8 cellular contexts compared by ENCODE assay signal in genomic region chr2:176491172-176491904, GRCh38.
DNase-seq lines count a peak whose midpoint lies in the region; ATAC-seq, FAIRE-seq and TF ChIP-seq lines count a peak whose summit lies in the region.

No MANE protein-coding gene starts in this region.

- intact Hi-C loops in activated T-helper 2 cell treated with anti-CD3 and anti-CD28 coated beads, Interferon-gamma antibody, Interleukin-2, Interleukin-4, amounts not matched to agents 10 μg/mL and 5 μg/mL and 100 μg/mL, durations not matched to agents 14 hours and 24 hours and 36 hours (cut with micrococcal nuclease) = loop anchor here (1.0 kb wide), 1 partner anchor 18 kb away; no protein-coding TSS in a partner anchor
- intact Hi-C loops in kidney (cut with DNase I) = no loop called here
- intact Hi-C loops in transverse colon (cut with DNase I; ENCODE audit: low total_unique reads) = loop anchor here (5.0 kb wide), 1 partner anchor 1934 kb away; no protein-coding TSS in a partner anchor

- H3K27me3 ChIP-seq in transverse colon = no peaks in the 10 kb centered on the region

- H3K27ac ChIP-seq in kidney (ENCODE audit: low read depth in 2 of 2, low read length in 2 of 2) (peak overlapping the region in 1 of 2 donors; percentile 51), transverse colon (peak overlapping the region; percentile 66 to 71 (median 66))

- in situ Hi-C loops in transverse colon (cut with MboI; ENCODE audit: low pct_ligation_motif_present in 1 of 4, low pct_unique_long_range_greater_than_20kb in 1 of 4, low sequenced_read_pairs in 3 of 4) = no loop called here

- peak overlapping the region; percentile 18 for H3K27ac Mint-ChIP-seq in activated T-helper 2 cell treated with anti-CD3 and anti-CD28 coated beads, Interferon-gamma antibody, Interleukin-2, Interleukin-4, amounts not matched to agents 10 μg/mL and 5 μg/mL and 100 μg/mL, durations not matched to agents 14 hours and 24 hours and 36 hours

- peaks cover 0 to 7% of the 10 kb centered on the region in 2 donors for H3K4me1 ChIP-seq in kidney (ENCODE audit: control insufficient read depth in 1 of 2, insufficient read depth in 1 of 2, low read depth in 1 of 2, low read length in 2 of 2)
- peaks cover 0 to 1% (median 0%) of the 10 kb centered on the region in 4 donors for H3K4me1 ChIP-seq in transverse colon

- DNase-seq in EH (ENCODE audit: low read depth) (peak; percentile 98), kidney (peak; percentile 81), transverse colon (no peak), HT-29 (ENCODE audit: low spot score) (no peak), NCI-H187 (lab: John Stamatoyannopoulos, UW) (no peak)
- peak; percentile 13 for DNase-seq in activated T-helper 2 cell treated with anti-CD3 and anti-CD28 coated beads, Interferon-gamma antibody, Interleukin-2, Interleukin-4, amounts not matched to agents 10 μg/mL and 5 μg/mL and 100 μg/mL, durations not matched to agents 14 hours and 24 hours and 36 hours (ENCODE audit: low spot score)

- FAIRE-seq in kidney (lab: Jason Lieb, UNC) = no peak

- H3K36me3 ChIP-seq in kidney (ENCODE audit: control insufficient read depth in 1 of 2, insufficient read depth in 2 of 2, low read length in 2 of 2) = no peaks in the 10 kb centered on the region
- H3K36me3 ChIP-seq in transverse colon = no peaks in the 10 kb centered on the region

- H3K4me3 ChIP-seq in kidney (ENCODE audit: low read length in 2 of 2) (no peak overlapping the region), transverse colon (no peak overlapping the region)

- no peaks in the 10 kb centered on the region for H3K36me3 Mint-ChIP-seq in activated T-helper 2 cell treated with anti-CD3 and anti-CD28 coated beads, Interferon-gamma antibody, Interleukin-2, Interleukin-4, amounts not matched to agents 10 μg/mL and 5 μg/mL and 100 μg/mL, durations not matched to agents 14 hours and 24 hours and 36 hours (ENCODE audit: low read depth)

- WGBS in transverse colon (ENCODE audit: low coverage in 1 of 2), 2 donors = 58 to 67% methylated on average over 3 to 9 of the region's 9 CpGs

- H3K27me3 Mint-ChIP-seq in activated T-helper 2 cell treated with anti-CD3 and anti-CD28 coated beads, Interferon-gamma antibody, Interleukin-2, Interleukin-4, amounts not matched to agents 10 μg/mL and 5 μg/mL and 100 μg/mL, durations not matched to agents 14 hours and 24 hours and 36 hours (ENCODE audit: low read depth) = peaks cover 60% of the 10 kb centered on the region

- peak; percentile 89 for ATAC-seq in GM21360 (IDR thresholded peaks at IDR 0.05; ENCODE audit: unreplicated experiment)
- peak; percentile 87 for ATAC-seq in HG03469 (IDR thresholded peaks at IDR 0.05; ENCODE audit: unreplicated experiment)

- H3K9me3 ChIP-seq in kidney (ENCODE audit: control insufficient read depth in 1 of 2, low read length in 2 of 2) (no peaks in the 10 kb centered on the region), transverse colon (no peaks in the 10 kb centered on the region)

- TF ChIP-seq EP300 in transverse colon (IDR thresholded peaks at IDR 0.05; ENCODE audit: low read depth) = no peak

- no peak for TF ChIP-seq CTCF in kidney (IDR thresholded peaks at IDR 0.05; ENCODE audit: borderline replicate concordance, extremely low read depth, insufficient read depth)
- no peak for TF ChIP-seq CTCF in transverse colon (IDR thresholded peaks at IDR 0.05)

- TF ChIP-seq POLR2A in transverse colon (IDR thresholded peaks at IDR 0.05) = no peak

- H3K9ac ChIP-seq in kidney (ENCODE audit: low read length in 2 of 2) = no peak overlapping the region

- no peaks in the 10 kb centered on the region for H3K9me3 Mint-ChIP-seq in activated T-helper 2 cell treated with anti-CD3 and anti-CD28 coated beads, Interferon-gamma antibody, Interleukin-2, Interleukin-4, amounts not matched to agents 10 μg/mL and 5 μg/mL and 100 μg/mL, durations not matched to agents 14 hours and 24 hours and 36 hours

- no peak overlapping the region for H3K4me3 Mint-ChIP-seq in activated T-helper 2 cell treated with anti-CD3 and anti-CD28 coated beads, Interferon-gamma antibody, Interleukin-2, Interleukin-4, amounts not matched to agents 10 μg/mL and 5 μg/mL and 100 μg/mL, durations not matched to agents 14 hours and 24 hours and 36 hours (ENCODE audit: low read depth)

- peaks cover 18% of the 10 kb centered on the region for H3K4me1 Mint-ChIP-seq in activated T-helper 2 cell treated with anti-CD3 and anti-CD28 coated beads, Interferon-gamma antibody, Interleukin-2, Interleukin-4, amounts not matched to agents 10 μg/mL and 5 μg/mL and 100 μg/mL, durations not matched to agents 14 hours and 24 hours and 36 hours (ENCODE audit: low read depth)

Comparison
In these comparisons a context has a peak if more than half of its experiments do, and no peak if none do; other contexts are left out.
1. DNase-seq: peak in EH (single experiment), activated T-helper 2 cell treated with anti-CD3 and anti-CD28 coated beads, Interferon-gamma antibody, Interleukin-2, Interleukin-4, amounts not matched to agents 10 μg/mL and 5 μg/mL and 100 μg/mL, durations not matched to agents 14 hours and 24 hours and 36 hours (single experiment) and kidney (single experiment); none in transverse colon (single experiment), HT-29 (single experiment) and NCI-H187 (0 of 2).